In genomic region chr9:132673355-132673754, GRCh38 we compare ENCODE assay signal across 8 cellular contexts. TPM values are rescaled to one million over a fixed set of nuclear protein-coding genes. Genes with fewer than 3 reads are reported as not detected.
DNase-seq lines count a peak whose midpoint lies in the region; ATAC-seq and TF ChIP-seq lines count a peak whose summit lies in the region.

No MANE protein-coding gene starts in this region.

- no peaks in the 10 kb centered on the region for H3K9me3 Mint-ChIP-seq in activated naive CD4-positive, alpha-beta T cell treated with anti-CD3 and anti-CD28 coated beads, Interleukin-2, amount 10 ng/mL, durations not matched to agents 7 days and 5 days
- H3K9me3 Mint-ChIP-seq in endodermal cell = no peaks in the 10 kb centered on the region

- WGBS in endodermal cell (ENCODE audit: insufficient coverage in 1 of 2, insufficient read length in 1 of 2), 2 experiments = 90 to 93% methylated on average over 5 to 6 of the region's 6 CpGs

- DNase-seq in activated naive CD4-positive, alpha-beta T cell treated with anti-CD3 and anti-CD28 coated beads, Interleukin-2, amount 10 ng/mL, durations not matched to agents 7 days and 5 days = peak; percentile 21
- DNase-seq in activated naive CD4-positive, alpha-beta T cell (lab: John Stamatoyannopoulos, UW) = no peak
- DNase-seq in NCI-H226 = peak; percentile 55
- no peak for DNase-seq in endodermal cell
- peak; percentile 21 for DNase-seq in skeletal muscle cell (ENCODE audit: low read depth)
- DNase-seq in NCI-H446 treated with DMSO at 0.1 percent for 48 hours (lab: John Stamatoyannopoulos, UW) = no peak
- DNase-seq in NCI-H2196 treated with DMSO at 0.1 percent for 48 hours (lab: John Stamatoyannopoulos, UW; ENCODE audit: unreplicated experiment) = no peak

- H3K4me3 ChIP-seq in endodermal cell (ENCODE audit: low read length) (peak overlapping the region; percentile 70), skeletal muscle cell (ENCODE audit: low read depth, low read length) (no peak overlapping the region)

- H3K4me1 ChIP-seq in endodermal cell (ENCODE audit: control insufficient read depth, insufficient read depth, low read length) = no peaks in the 10 kb centered on the region

- H3K36me3 Mint-ChIP-seq in activated naive CD4-positive, alpha-beta T cell treated with anti-CD3 and anti-CD28 coated beads, Interleukin-2, amount 10 ng/mL, durations not matched to agents 7 days and 5 days = peaks cover 13% of the 10 kb centered on the region
- peaks cover 30% of the 10 kb centered on the region for H3K36me3 Mint-ChIP-seq in endodermal cell (ENCODE audit: low read depth)

- H3K27ac Mint-ChIP-seq in activated naive CD4-positive, alpha-beta T cell treated with anti-CD3 and anti-CD28 coated beads, Interleukin-2, amount 10 ng/mL, durations not matched to agents 7 days and 5 days = no peak overlapping the region
- peak overlapping the region; percentile 1 for H3K27ac Mint-ChIP-seq in endodermal cell

- no peak for ATAC-seq in GM18498 (IDR thresholded peaks at IDR 0.05; ENCODE audit: unreplicated experiment)

- no peak overlapping the region for H3K4me3 Mint-ChIP-seq in activated naive CD4-positive, alpha-beta T cell treated with anti-CD3 and anti-CD28 coated beads, Interleukin-2, amount 10 ng/mL, durations not matched to agents 7 days and 5 days
- no peak overlapping the region for H3K4me3 Mint-ChIP-seq in endodermal cell

- H3K27me3 Mint-ChIP-seq in activated naive CD4-positive, alpha-beta T cell treated with anti-CD3 and anti-CD28 coated beads, Interleukin-2, amount 10 ng/mL, durations not matched to agents 7 days and 5 days = peaks cover 4% of the 10 kb centered on the region
- no peaks in the 10 kb centered on the region for H3K27me3 Mint-ChIP-seq in endodermal cell (ENCODE audit: insufficient read depth)

- CTCF ChIA-PET in activated naive CD4-positive, alpha-beta T cell treated with anti-CD3 and anti-CD28 coated beads, Interleukin-2, amount 10 ng/mL, durations not matched to agents 7 days and 5 days (lab: Charles Lee) = no interaction called here

- TF ChIP-seq CTCF in endodermal cell (conservative IDR thresholded peaks at IDR 0.05) = peak; percentile 49

- peaks cover 43% of the 10 kb centered on the region for H3K4me1 Mint-ChIP-seq in activated naive CD4-positive, alpha-beta T cell treated with anti-CD3 and anti-CD28 coated beads, Interleukin-2, amount 10 ng/mL, durations not matched to agents 7 days and 5 days
- H3K4me1 Mint-ChIP-seq in endodermal cell = peaks cover 10% of the 10 kb centered on the region

- peaks cover 60% of the 10 kb centered on the region for H3K36me3 ChIP-seq in endodermal cell (ENCODE audit: control insufficient read depth, insufficient read depth, low read length)

- no peaks in the 10 kb centered on the region for H3K27me3 ChIP-seq in endodermal cell (ENCODE audit: control insufficient read depth, insufficient read depth, low read length, poor library complexity, severe bottlenecking)

- no peak overlapping the region for H3K9ac ChIP-seq in endodermal cell (ENCODE audit: extremely low read depth, low read length, poor library complexity, severe bottlenecking)

- peaks cover 33% of the 10 kb centered on the region for H3K9me3 ChIP-seq in endodermal cell (ENCODE audit: control insufficient read depth, low read length)

- H3K27ac ChIP-seq in endodermal cell (ENCODE audit: low read depth, low read length) = no peak overlapping the region

RNA-seq across cellular contexts. Expression of gene GTF3C4, which starts 3.1 kb away (rescaled TPM):
- total RNA-seq in endodermal cell = 10 to 100 TPM; 28.5 to 29.3 TPM
- 24.5 TPM for polyA plus RNA-seq in endodermal cell (2013, experiment 1 of 2)
- 24.8 TPM for polyA plus RNA-seq in endodermal cell (2013, experiment 2 of 2)

RNA-seq across cellular contexts. Expression of gene DDX31, which starts 3.6 kb away (rescaled TPM):
- 10 to 100 TPM; 29.1 to 30.5 TPM for total RNA-seq in endodermal cell
- 18.2 TPM for polyA plus RNA-seq in endodermal cell (2013, experiment 1 of 2)
- polyA plus RNA-seq in endodermal cell (2013, experiment 2 of 2) = 18.8 TPM

Comparison
In these comparisons a context has a peak if more than half of its experiments do, and no peak if none do; other contexts are left out.
1. DNase-seq: peak in activated naive CD4-positive, alpha-beta T cell treated with anti-CD3 and anti-CD28 coated beads, Interleukin-2, amount 10 ng/mL, durations not matched to agents 7 days and 5 days (single experiment), NCI-H226 (single experiment) and skeletal muscle cell (single experiment); none in activated naive CD4-positive, alpha-beta T cell (0 of 4), endodermal cell (single experiment), NCI-H446 treated with DMSO at 0.1 percent for 48 hours (single experiment) and NCI-H2196 treated with DMSO at 0.1 percent for 48 hours (single experiment).